In the genomic region with DNA sequence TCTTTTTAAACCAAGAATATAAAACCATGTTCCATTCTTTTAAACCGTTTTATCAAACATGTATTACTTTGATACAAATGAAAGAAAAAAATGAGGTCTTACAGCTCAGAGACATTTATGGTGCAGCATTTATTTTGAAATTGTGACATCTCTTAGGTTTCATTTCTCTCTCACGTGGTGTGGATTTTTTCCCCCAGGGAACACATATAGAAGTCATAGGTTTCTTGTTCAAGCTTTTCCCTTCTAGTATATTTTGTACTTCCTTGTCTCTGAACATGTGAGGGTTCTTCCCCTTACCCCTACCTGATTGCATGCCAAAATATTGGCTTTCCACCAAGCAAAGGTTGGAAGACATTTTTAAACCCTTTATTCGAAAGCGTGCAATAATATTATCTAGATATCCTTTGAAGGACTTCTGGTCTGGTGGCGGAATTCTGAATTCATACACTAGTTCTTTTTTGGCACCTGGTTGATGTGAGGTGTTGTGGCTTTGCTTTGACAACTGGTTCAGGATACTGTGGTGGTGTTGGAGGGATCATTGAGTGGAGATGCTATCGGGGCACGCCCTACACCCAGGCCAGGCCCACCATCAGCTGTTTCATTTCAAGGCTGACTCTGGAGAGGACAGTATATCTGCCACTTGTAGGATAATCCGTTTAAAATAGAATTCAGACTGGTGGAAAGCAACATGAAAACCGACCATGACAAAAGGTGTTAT, we compare ENCODE assay signal across 1 cellular context.
A peak's percentile ranks its signal among the peaks of the same experiment; 100 is the strongest.
TF ChIP-seq lines count a peak whose summit lies in the region.

No MANE protein-coding gene starts in this region.

TF ChIP-seq in GM12878, 131 proteins besides CTCF, POLR2A, EP300 and RAD21:
- TF ChIP-seq, protein P1, sequence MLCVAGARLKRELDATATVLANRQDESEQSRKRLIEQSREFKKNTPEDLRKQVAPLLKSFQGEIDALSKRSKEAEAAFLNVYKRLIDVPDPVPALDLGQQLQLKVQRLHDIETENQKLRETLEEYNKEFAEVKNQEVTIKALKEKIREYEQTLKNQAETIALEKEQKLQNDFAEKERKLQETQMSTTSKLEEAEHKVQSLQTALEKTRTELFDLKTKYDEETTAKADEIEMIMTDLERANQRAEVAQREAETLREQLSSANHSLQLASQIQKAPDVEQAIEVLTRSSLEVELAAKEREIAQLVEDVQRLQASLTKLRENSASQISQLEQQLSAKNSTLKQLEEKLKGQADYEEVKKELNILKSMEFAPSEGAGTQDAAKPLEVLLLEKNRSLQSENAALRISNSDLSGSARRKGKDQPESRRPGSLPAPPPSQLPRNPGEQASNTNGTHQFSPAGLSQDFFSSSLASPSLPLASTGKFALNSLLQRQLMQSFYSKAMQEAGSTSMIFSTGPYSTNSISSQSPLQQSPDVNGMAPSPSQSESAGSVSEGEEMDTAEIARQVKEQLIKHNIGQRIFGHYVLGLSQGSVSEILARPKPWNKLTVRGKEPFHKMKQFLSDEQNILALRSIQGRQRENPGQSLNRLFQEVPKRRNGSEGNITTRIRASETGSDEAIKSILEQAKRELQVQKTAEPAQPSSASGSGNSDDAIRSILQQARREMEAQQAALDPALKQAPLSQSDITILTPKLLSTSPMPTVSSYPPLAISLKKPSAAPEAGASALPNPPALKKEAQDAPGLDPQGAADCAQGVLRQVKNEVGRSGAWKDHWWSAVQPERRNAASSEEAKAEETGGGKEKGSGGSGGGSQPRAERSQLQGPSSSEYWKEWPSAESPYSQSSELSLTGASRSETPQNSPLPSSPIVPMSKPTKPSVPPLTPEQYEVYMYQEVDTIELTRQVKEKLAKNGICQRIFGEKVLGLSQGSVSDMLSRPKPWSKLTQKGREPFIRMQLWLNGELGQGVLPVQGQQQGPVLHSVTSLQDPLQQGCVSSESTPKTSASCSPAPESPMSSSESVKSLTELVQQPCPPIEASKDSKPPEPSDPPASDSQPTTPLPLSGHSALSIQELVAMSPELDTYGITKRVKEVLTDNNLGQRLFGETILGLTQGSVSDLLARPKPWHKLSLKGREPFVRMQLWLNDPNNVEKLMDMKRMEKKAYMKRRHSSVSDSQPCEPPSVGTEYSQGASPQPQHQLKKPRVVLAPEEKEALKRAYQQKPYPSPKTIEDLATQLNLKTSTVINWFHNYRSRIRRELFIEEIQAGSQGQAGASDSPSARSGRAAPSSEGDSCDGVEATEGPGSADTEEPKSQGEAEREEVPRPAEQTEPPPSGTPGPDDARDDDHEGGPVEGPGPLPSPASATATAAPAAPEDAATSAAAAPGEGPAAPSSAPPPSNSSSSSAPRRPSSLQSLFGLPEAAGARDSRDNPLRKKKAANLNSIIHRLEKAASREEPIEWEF (IDR thresholded peaks at IDR 0.05; ENCODE audit: insufficient replicate concordance, low read depth, low read length) = no peak
- no peak for TF ChIP-seq SREBF1 (IDR thresholded peaks at IDR 0.05; ENCODE audit: low read length)
- peak; percentile 17 for TF ChIP-seq MEF2B (IDR thresholded peaks at IDR 0.05; ENCODE audit: partially characterized antibody, poor library complexity, severe bottlenecking)
- TF ChIP-seq, protein P2, sequence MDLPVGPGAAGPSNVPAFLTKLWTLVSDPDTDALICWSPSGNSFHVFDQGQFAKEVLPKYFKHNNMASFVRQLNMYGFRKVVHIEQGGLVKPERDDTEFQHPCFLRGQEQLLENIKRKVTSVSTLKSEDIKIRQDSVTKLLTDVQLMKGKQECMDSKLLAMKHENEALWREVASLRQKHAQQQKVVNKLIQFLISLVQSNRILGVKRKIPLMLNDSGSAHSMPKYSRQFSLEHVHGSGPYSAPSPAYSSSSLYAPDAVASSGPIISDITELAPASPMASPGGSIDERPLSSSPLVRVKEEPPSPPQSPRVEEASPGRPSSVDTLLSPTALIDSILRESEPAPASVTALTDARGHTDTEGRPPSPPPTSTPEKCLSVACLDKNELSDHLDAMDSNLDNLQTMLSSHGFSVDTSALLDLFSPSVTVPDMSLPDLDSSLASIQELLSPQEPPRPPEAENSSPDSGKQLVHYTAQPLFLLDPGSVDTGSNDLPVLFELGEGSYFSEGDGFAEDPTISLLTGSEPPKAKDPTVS (IDR thresholded peaks at IDR 0.05; ENCODE audit: low read depth, low read length) = no peak
- TF ChIP-seq RAD51 (IDR thresholded peaks at IDR 0.05) = peak; percentile 27; the same call in 1 of the 2 replicates
